ENCODE assay signal across 18 cellular contexts in the genomic region with DNA sequence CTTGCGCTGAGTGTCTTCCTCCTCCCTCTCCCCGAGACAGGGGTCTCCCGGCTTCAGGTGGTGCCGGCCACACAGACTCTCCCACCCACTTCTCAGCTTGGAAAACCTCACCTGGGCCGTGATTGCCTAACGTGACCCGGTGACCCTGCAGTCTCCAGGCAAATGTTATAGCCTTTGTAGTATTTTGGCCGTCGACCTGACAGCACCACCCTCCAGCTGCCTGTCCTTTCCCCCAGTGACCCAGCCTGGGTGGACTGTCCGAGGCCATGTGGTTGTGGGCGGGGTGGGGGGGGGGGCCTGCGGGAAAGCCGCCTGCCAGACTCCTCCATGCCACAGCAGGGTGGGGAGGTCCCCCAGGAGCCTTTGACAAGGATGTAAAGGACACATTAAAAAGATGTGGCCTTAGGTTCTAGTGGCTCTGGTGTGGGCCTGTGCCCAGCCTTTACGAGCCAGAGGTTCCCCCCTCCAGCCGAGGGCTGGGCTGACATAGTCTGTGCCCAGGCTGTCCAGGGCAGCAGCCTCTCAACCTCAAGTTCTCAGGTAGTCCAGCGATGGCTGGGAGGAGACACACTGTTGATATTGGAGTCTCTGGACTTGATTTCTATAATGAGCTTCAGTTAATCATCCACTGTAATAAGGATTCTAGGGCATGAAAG. TPM values are rescaled to one million over a fixed set of nuclear protein-coding genes. Genes with fewer than 3 reads are reported as not detected.
DNase-seq lines count a peak whose midpoint lies in the region; ATAC-seq, FAIRE-seq and TF ChIP-seq lines count a peak whose summit lies in the region.
"Had no signal": no experiment of that assay in that cellular context is flagged by ENCODE, and none has a peak within 500 bp of the region (broad histone marks: within the 10 kb centered on the region; RNA-seq: fewer than 3 reads in every experiment).

No MANE protein-coding gene starts in this region.

- TF ChIP-seq EP300 in H1 (IDR thresholded peaks at IDR 0.05; ENCODE audit: borderline replicate concordance in 1 of 2, low read depth in 2 of 2, low read length in 2 of 2), result no peak

- no peak overlapping the region for H2BK15ac ChIP-seq in H1 (ENCODE audit: low read length)

- no peak for ATAC-seq in CD4-positive, CD25-positive, alpha-beta regulatory T cell (ENCODE audit: low read depth in 2 of 2)
- ATAC-seq in activated CD4-positive, alpha-beta T cell treated with anti-CD3 and anti-CD28 coated beads for 36 hours, result no peak
- ATAC-seq: activated CD4-positive, CD25-positive, alpha-beta regulatory T cell treated with anti-CD3 and anti-CD28 coated beads, Interleukin-2, amount 50 U/mL, for 24 hours had no signal

- no peak overlapping the region for H2BK20ac ChIP-seq in H1 (ENCODE audit: low read length)

- no peak overlapping the region for H2AFZ ChIP-seq in H1 (ENCODE audit: low read length)

- WGBS in H1 (ENCODE audit: extremely low coverage in 1 of 2, insufficient coverage in 1 of 2, insufficient read length in 1 of 2, insufficient replicate concordance in 2 of 2, low coverage in 1 of 2, low lambda C conversion rate in 2 of 2, missing lambda C conversion rate in 1 of 2), 2 experiments, result 86% methylated on average over 14 of the region's 16 CpGs; no CpG with 5 or more reads in 1 of the 2 experiments

- H2BK12ac ChIP-seq in H1 (ENCODE audit: low read depth, low read length), result no peak overlapping the region

- 0 out of 3 replicates have a peak, but pooled peaks of 1 of the 2 experiments have one; percentile 36 for TF ChIP-seq POLR2A in H1 (IDR thresholded peaks at IDR 0.05; ENCODE audit: control extremely low read depth in 1 of 2, low read depth in 2 of 2, low read length in 2 of 2)

- H3K27ac ChIP-seq in CD4-positive, CD25-positive, alpha-beta regulatory T cell (ENCODE audit: insufficient read depth, low read length, poor library complexity, severe bottlenecking), result no peak overlapping the region
- no peak overlapping the region for H3K27ac ChIP-seq in H1 (ENCODE audit: low read depth, low read length)
- H3K27ac ChIP-seq: prostate gland had no signal

- peaks cover 50% of the 10 kb centered on the region for H3K36me3 ChIP-seq in CD4-positive, CD25-positive, alpha-beta regulatory T cell (ENCODE audit: control insufficient read depth, insufficient read depth, low read length)
- peaks cover 5 to 28% (median 18%) of the 10 kb centered on the region in 4 experiments for H3K36me3 ChIP-seq in H1 (ENCODE audit: control insufficient read depth in 2 of 4, insufficient read depth in 4 of 4, low read length in 3 of 4)

- H3K79me1 ChIP-seq in H1 (ENCODE audit: low read depth, low read length), result peaks cover 8% of the 10 kb centered on the region; the same call in 1 of the 2 replicates

- H4K91ac ChIP-seq in H1 (replicated peaks; ENCODE audit: insufficient read length, low read length), result no peak overlapping the region

- POLR2A ChIA-PET in H1 (lab: Charles Lee; ENCODE audit: partially characterized antibody), result interaction anchor here (0.6 to 1.4 kb wide), 2 partner anchors 9 to 14 kb away, joined by 3 to 4 read pairs; partner anchors contain the start of gene TOR3A
- POLR2A ChIA-PET in activated CD4-positive, alpha-beta T cell treated with anti-CD3 and anti-CD28 coated beads for 36 hours (lab: Charles Lee), result no interaction called here

- no peak for TF ChIP-seq RAD21 in H1 (IDR thresholded peaks at IDR 0.05 in 1 of 2, conservative IDR thresholded peaks at IDR 0.05 in 1 of 2; ENCODE audit: low read depth in 2 of 2, low read length in 2 of 2)

- CTCF ChIA-PET in H1 (lab: Charles Lee; ENCODE audit: partially characterized antibody), result interaction anchor here (0.9 to 5.7 kb wide), 8 partner anchors 10 to 281 kb away, joined by 3 to 41 read pairs (median 4); no protein-coding TSS in a partner anchor
- CTCF ChIA-PET in activated CD4-positive, alpha-beta T cell treated with anti-CD3 and anti-CD28 coated beads for 36 hours (lab: Charles Lee), result no interaction called here

- H4K8ac ChIP-seq in H1 (ENCODE audit: extremely low read depth, insufficient read depth, low read length), result no peak overlapping the region

- no peaks in the 10 kb centered on the region for H3K27me3 Mint-ChIP-seq in CD4-positive, CD25-positive, alpha-beta regulatory T cell
- H3K27me3 Mint-ChIP-seq in HFFc6 (ENCODE audit: insufficient read depth) (peaks cover 6% of the 10 kb centered on the region), nephron progenitor cell (ENCODE audit: low read depth, poor library complexity) (peaks cover 3% of the 10 kb centered on the region)
- H3K27me3 Mint-ChIP-seq in activated CD4-positive, alpha-beta T cell treated with anti-CD3 and anti-CD28 coated beads for 36 hours, result no peaks in the 10 kb centered on the region
- H3K27me3 Mint-ChIP-seq: naive B cell had no signal

- no peak overlapping the region for H3K9ac ChIP-seq in H1 (replicated peaks in 1 of 4; ENCODE audit: extremely low read depth in 1 of 4, low read depth in 3 of 4, low read length in 3 of 4)

- H3K27ac Mint-ChIP-seq in CD4-positive, CD25-positive, alpha-beta regulatory T cell, result peak overlapping the region in 2 of 3 donors; percentile 26 to 42
- H3K27ac Mint-ChIP-seq in HFFc6, result peak overlapping the region; percentile 66
- peak overlapping the region; percentile 71 for H3K27ac Mint-ChIP-seq in nephron progenitor cell
- no peak overlapping the region for H3K27ac Mint-ChIP-seq in activated CD4-positive, alpha-beta T cell treated with anti-CD3 and anti-CD28 coated beads for 36 hours

- no peak overlapping the region for H3K14ac ChIP-seq in H1 (ENCODE audit: insufficient read length)

- H2BK5ac ChIP-seq in H1 (ENCODE audit: low read depth, low read length), result no peak overlapping the region

- peaks cover 23% of the 10 kb centered on the region for H3K36me3 Mint-ChIP-seq in CD4-positive, CD25-positive, alpha-beta regulatory T cell
- H3K36me3 Mint-ChIP-seq in HFFc6 (ENCODE audit: low read depth), result peaks cover 30% of the 10 kb centered on the region
- peaks cover 37% of the 10 kb centered on the region for H3K36me3 Mint-ChIP-seq in nephron progenitor cell (ENCODE audit: low read depth)
- peaks cover 24% of the 10 kb centered on the region for H3K36me3 Mint-ChIP-seq in activated CD4-positive, alpha-beta T cell treated with anti-CD3 and anti-CD28 coated beads for 36 hours (ENCODE audit: low read depth)

- no peak overlapping the region for H3K18ac ChIP-seq in H1 (ENCODE audit: extremely low read depth, low read length)

- H3K4me3 ChIP-seq in CD4-positive, CD25-positive, alpha-beta regulatory T cell (ENCODE audit: low read depth, low read length), result no peak overlapping the region
- no peak overlapping the region for H3K4me3 ChIP-seq in H1 (ENCODE audit: extremely low read depth in 1 of 4, insufficient read depth in 2 of 4, low read depth in 3 of 4, low read length in 4 of 4)
- H3K4me3 ChIP-seq: prostate gland had no signal

- no peak overlapping the region for H3K23ac ChIP-seq in H1 (ENCODE audit: insufficient read length)

- H3K4me3 Mint-ChIP-seq in CD4-positive, CD25-positive, alpha-beta regulatory T cell, result no peak overlapping the region
- no peak overlapping the region for H3K4me3 Mint-ChIP-seq in HFFc6
- H3K4me3 Mint-ChIP-seq in nephron progenitor cell, result no peak overlapping the region
- no peak overlapping the region for H3K4me3 Mint-ChIP-seq in activated CD4-positive, alpha-beta T cell treated with anti-CD3 and anti-CD28 coated beads for 36 hours

- H4K20me1 ChIP-seq in H1 (replicated peaks in 1 of 2; ENCODE audit: control insufficient read depth in 1 of 2, insufficient read depth in 2 of 2, low read length in 2 of 2), result peaks cover 5 to 7% of the 10 kb centered on the region in 2 experiments

- H4K5ac ChIP-seq in H1 (ENCODE audit: insufficient read length, low read depth, low read length), result no peak overlapping the region

- FAIRE-seq in H1 (lab: Jason Lieb, UNC), result no peak
- FAIRE-seq: colon had no signal

- H2BK120ac ChIP-seq in H1 (replicated peaks; ENCODE audit: low read depth, low read length), result no peak overlapping the region

- TF ChIP-seq CTCF in HFFc6 (IDR thresholded peaks at IDR 0.05) (no peak), H1 (IDR thresholded peaks at IDR 0.05; ENCODE audit: control extremely low read depth in 1 of 3, insufficient read depth in 1 of 3, low read depth in 1 of 3, low read length in 3 of 3) (no peak), nephron progenitor cell (IDR thresholded peaks at IDR 0.05) (no peak)

- intact Hi-C loops in activated CD4-positive, alpha-beta T cell treated with anti-CD3 and anti-CD28 coated beads for 36 hours (cut with DNase I, micrococcal nuclease), result loop anchor here (10.0 kb wide), 2 partner anchors 505 to 725 kb away; partner anchors contain the start of gene TDRD5 (in 1 of the 2)

- H3K4me1 ChIP-seq in CD4-positive, CD25-positive, alpha-beta regulatory T cell (ENCODE audit: control insufficient read depth, insufficient read depth, low read length, poor library complexity, severe bottlenecking), result no peaks in the 10 kb centered on the region
- H3K4me1 ChIP-seq in H1 (replicated peaks in 1 of 4; ENCODE audit: control insufficient read depth in 3 of 4, insufficient read depth in 4 of 4, low read length in 3 of 4), result peaks cover 0 to 19% (median 12%) of the 10 kb centered on the region in 4 experiments; a peak in 6 of 7 replicates
- H3K4me1 ChIP-seq: prostate gland had no signal

- no peaks in the 10 kb centered on the region for H3K9me3 ChIP-seq in CD4-positive, CD25-positive, alpha-beta regulatory T cell (ENCODE audit: control insufficient read depth in 2 of 2, low read length in 2 of 2)
- H3K9me3 ChIP-seq in H1 (ENCODE audit: insufficient read depth in 2 of 2, low read depth in 1 of 2, low read length in 1 of 2), result no peaks in the 10 kb centered on the region
- H3K9me3 ChIP-seq: prostate gland had no signal

- no peak overlapping the region for H3K56ac ChIP-seq in H1 (replicated peaks; ENCODE audit: insufficient read length, low read depth, low read length)

- peaks cover 3 to 10% (median 4%) of the 10 kb centered on the region in 4 donors for H3K4me1 Mint-ChIP-seq in CD4-positive, CD25-positive, alpha-beta regulatory T cell
- H3K4me1 Mint-ChIP-seq in HFFc6 (ENCODE audit: low read depth) (peaks cover 12% of the 10 kb centered on the region), nephron progenitor cell (peaks cover 36% of the 10 kb centered on the region)
- H3K4me1 Mint-ChIP-seq in activated CD4-positive, alpha-beta T cell treated with anti-CD3 and anti-CD28 coated beads for 36 hours, result no peaks in the 10 kb centered on the region

- no peaks in the 10 kb centered on the region for H3K27me3 ChIP-seq in CD4-positive, CD25-positive, alpha-beta regulatory T cell (ENCODE audit: control insufficient read depth, insufficient read depth, low read length)
- no peaks in the 10 kb centered on the region for H3K27me3 ChIP-seq in H1 (replicated peaks in 1 of 4; ENCODE audit: control insufficient read depth in 3 of 4, extremely low read depth in 1 of 4, insufficient read depth in 3 of 4, low read length in 3 of 4)

- H3K4me2 ChIP-seq in H1 (ENCODE audit: insufficient read depth in 1 of 2, low read depth in 2 of 2, low read length in 2 of 2), result 0 out of 4 replicates have a peak overlapping the region, but pooled peaks have one; percentile 0 to 73

- H3K4ac ChIP-seq in H1 (replicated peaks; ENCODE audit: insufficient read length, low read depth, low read length), result no peak overlapping the region

- H3K9me3 Mint-ChIP-seq in CD4-positive, CD25-positive, alpha-beta regulatory T cell, result no peaks in the 10 kb centered on the region
- no peaks in the 10 kb centered on the region for H3K9me3 Mint-ChIP-seq in HFFc6
- no peaks in the 10 kb centered on the region for H3K9me3 Mint-ChIP-seq in nephron progenitor cell
- H3K9me3 Mint-ChIP-seq in activated CD4-positive, alpha-beta T cell treated with anti-CD3 and anti-CD28 coated beads for 36 hours (ENCODE audit: low read depth), result no peaks in the 10 kb centered on the region

- H3K79me2 ChIP-seq in H1 (ENCODE audit: control insufficient read depth in 1 of 2, insufficient read depth in 2 of 2, low read length in 2 of 2), result peaks cover 0 to 17% of the 10 kb centered on the region in 2 experiments; a peak in 1 of 4 replicates

- no peak overlapping the region for H2AK5ac ChIP-seq in H1 (ENCODE audit: low read depth, low read length)

- H3K23me2 ChIP-seq in H1 (ENCODE audit: low read depth, low read length), result no peaks in the 10 kb centered on the region; the same call in 1 of the 2 replicates

- DNase-seq in CD4-positive, CD25-positive, alpha-beta regulatory T cell, result no peak
- DNase-seq in HFFc6 (no peak), H1 (ENCODE audit: low read depth in 1 of 2, low spot score in 2 of 2) (no peak), nephron progenitor cell (no peak), GM03348 (ENCODE audit: low spot score) (no peak), H4 (ENCODE audit: low spot score) (no peak)
- DNase-seq in activated CD4-positive, CD25-positive, alpha-beta regulatory T cell treated with anti-CD3 and anti-CD28 coated beads, Interleukin-2, amount 50 U/mL, for 72 hours, result no peak
- DNase-seq in activated CD4-positive, alpha-beta T cell treated with anti-CD3 and anti-CD28 coated beads for 36 hours, result no peak
- DNase-seq: amygdala, DMS53, naive B cell, NCI-H1092, NCI-H2171, RPMI8226, substantia nigra had no signal

RNA-seq across cellular contexts. Expression of gene TOR3A, which starts 8.1 kb away (rescaled TPM):
- total RNA-seq in CD4-positive, CD25-positive, alpha-beta regulatory T cell, result 23.2 TPM
- polyA plus RNA-seq in CD4-positive, CD25-positive, alpha-beta regulatory T cell, result 10 to 100 TPM; 33.7 to 44.9 (median 38.8) TPM
- 10 to 100 TPM; 21.4 to 27.6 (median 24.5) TPM for total RNA-seq in HFFc6 (2021; fragmentation: NEBNext Ultra II Directional; extraction: Animal tissue kit (Norgen Biotek cat#: 25700))
- total RNA-seq in H1 (2021; fragmentation: NEBNext Ultra II Directional; extraction: Animal tissue kit (Norgen Biotek cat#: 25700)), result 19.9 and 21.4 TPM in 2 replicates
- 15.3 and 26.9 TPM in 2 replicates for polyA plus RNA-seq in H1 (2011; rRNA removed)
- polyA plus RNA-seq in H1 (2011; cell fraction: cytosol; rRNA removed), result 20.4 TPM
- 32.6 TPM for polyA plus RNA-seq in H1 (2011; cell fraction: nucleus; rRNA removed)
- polyA plus RNA-seq in H1 (2012, experiment 1 of 2), result 18.0 to 24.6 TPM (median 21.5 TPM) in 4 replicates
- polyA plus RNA-seq in H1 (2012, experiment 2 of 2), result 14.7 TPM
- 15.3 TPM for polyA plus RNA-seq in H1 (2013, experiment 1 of 2)
- polyA plus RNA-seq in H1 (2013, experiment 2 of 2), result 16.1 TPM
- polyA minus RNA-seq in H1 (2011; rRNA and poly(A)+ RNA removed), result 29.6 and 40.8 TPM in 2 replicates
- 16.9 TPM for polyA minus RNA-seq in H1 (2011; cell fraction: cytosol; rRNA and poly(A)+ RNA removed)
- polyA minus RNA-seq in H1 (2011; cell fraction: nucleus; rRNA and poly(A)+ RNA removed), result 14.4 TPM
- total RNA-seq in activated CD4-positive, alpha-beta T cell treated with anti-CD3 and anti-CD28 coated beads for 36 hours, result 10 to 100 TPM; 29.4 TPM
- total RNA-seq in H4 (2014; rRNA removed; shearing (Covaris generic)), result 34.1 and 42.4 TPM in 2 replicates
